8 cellular contexts compared by ENCODE assay signal in the genomic region with DNA sequence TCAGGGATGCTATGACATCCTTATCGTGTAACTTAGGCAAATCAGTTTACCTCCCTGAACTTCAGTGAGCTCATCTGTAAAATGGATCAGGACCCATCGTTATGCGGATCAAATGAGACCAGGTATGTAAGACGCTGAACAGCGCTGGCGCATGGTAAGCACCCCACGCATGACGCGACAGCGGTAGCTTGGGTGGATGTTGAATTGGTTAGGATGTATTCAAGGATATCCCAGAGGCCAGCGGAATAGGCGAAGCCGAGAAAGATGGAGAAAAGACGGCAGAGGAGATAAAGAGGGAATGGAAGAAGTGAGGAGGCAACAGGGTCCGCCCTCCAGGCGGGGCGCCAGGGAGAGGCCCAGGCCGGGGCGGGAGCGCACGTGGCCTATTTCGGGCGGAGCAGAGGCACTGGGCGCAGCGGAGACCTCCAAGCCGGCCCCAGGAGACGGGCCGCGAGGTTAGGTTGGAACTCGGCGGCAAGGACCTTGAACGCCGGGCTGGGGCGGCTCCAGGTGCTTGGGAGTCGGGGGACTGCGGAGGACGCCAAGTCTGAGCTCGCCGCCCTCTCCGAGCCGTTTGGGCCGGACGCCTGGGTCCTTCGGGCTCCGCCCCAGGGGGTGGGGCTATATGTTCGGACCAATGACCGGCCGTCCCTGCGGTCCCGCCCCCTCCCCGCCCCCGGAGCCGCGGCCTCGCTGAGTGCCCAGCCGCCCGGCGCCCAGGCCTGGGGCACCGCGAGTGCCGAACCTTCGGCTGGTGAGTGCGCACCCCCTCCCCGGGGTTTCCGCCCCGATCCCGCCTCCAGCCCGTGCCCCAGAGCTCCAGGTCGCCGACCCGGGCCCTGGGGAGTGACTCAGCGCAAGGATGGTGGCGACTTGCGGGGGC. TPM values are rescaled to one million over a fixed set of nuclear protein-coding genes. Genes with fewer than 3 reads are reported as not detected.
A peak's percentile ranks its signal among the peaks of the same experiment; 100 is the strongest.
DNase-seq lines count a peak whose midpoint lies in the region; ATAC-seq lines count a peak whose summit lies in the region.

A gene (plus strand): TSS at position 696 of the 883 bp plus-strand sequence. CDS start 448 bp downstream, outside the sequence.

- peak within 1 kb of the TSS; percentile 95 for H3K9ac ChIP-seq in NT2/D1 (ENCODE audit: insufficient read length, low read depth)

- DNase-seq in COLO668 (lab: John Stamatoyannopoulos, UW; ENCODE audit: unreplicated experiment) (peak; percentile 91), HPDE6-E6E7 (ENCODE audit: extremely low spot score) (peak; percentile 72), NT2/D1 (ENCODE audit: low read depth, low spot score) (peak; percentile 83), epidermal melanocyte (ENCODE audit: insufficient read length, low spot score) (peak; percentile 87)
- peak; percentile 94 for DNase-seq in activated CD8-positive, alpha-beta memory T cell treated with anti-CD3 and anti-CD28 coated beads, Interleukin-2, amount 50 U/mL, for 48 hours
- DNase-seq in stimulated activated CD8-positive, alpha-beta memory T cell treated with anti-CD3 and anti-CD28 coated beads, Interleukin-2, amount 100 ng/mL, for 48 hours (ENCODE audit: low read depth in 2 of 2) = peak; percentile 92 to 96

- H3K4me3 ChIP-seq in NT2/D1 (ENCODE audit: insufficient read length, low read depth) (peak within 1 kb of the TSS; percentile 86), mononuclear cell (ENCODE audit: low read length) (peak within 1 kb of the TSS; percentile 50)

- ATAC-seq in GM19438 (IDR thresholded peaks at IDR 0.05; ENCODE audit: low read depth, unreplicated experiment) = peak; percentile 74

- H3K36me3 ChIP-seq in NT2/D1 (ENCODE audit: insufficient read depth, insufficient read length, low read length) = peaks cover 33% of the 10 kb centered on the region

- H3K27me3 ChIP-seq in NT2/D1 (ENCODE audit: insufficient read depth, insufficient read length) (peaks cover 8% of the 10 kb centered on the region), mononuclear cell (ENCODE audit: insufficient read depth, low read length) (no peaks in the 10 kb centered on the region)

- H3K4me1 ChIP-seq in NT2/D1 (ENCODE audit: insufficient read depth, insufficient read length) (peaks cover 9% of the 10 kb centered on the region), mononuclear cell (ENCODE audit: insufficient read depth, low read length) (peaks cover 27% of the 10 kb centered on the region)

- H3K9me3 ChIP-seq in NT2/D1 (ENCODE audit: insufficient read depth, low read length) (no peaks in the 10 kb centered on the region), mononuclear cell (ENCODE audit: low read depth, low read length) (no peaks in the 10 kb centered on the region)

RNA-seq across cellular contexts. Expression of the gene that starts here (rescaled TPM):
- 1.0 TPM for total RNA-seq in mononuclear cell

Comparison
In these comparisons a context has a peak if more than half of its experiments do, and no peak if none do; other contexts are left out.
1. Peak in every context shown above with its lines: DNase-seq, ATAC-seq and H3K4me3 ChIP-seq.